In genomic region chr2:17643031-17643615, GRCh38 we compare ENCODE assay signal across 8 cellular contexts.
DNase-seq lines count a peak whose midpoint lies in the region; ATAC-seq and TF ChIP-seq lines count a peak whose summit lies in the region.

No MANE protein-coding gene starts in this region.

- TF ChIP-seq CTCF in heart left ventricle (IDR thresholded peaks at IDR 0.05) (no peak), tibial artery (IDR thresholded peaks at IDR 0.05) (no peak)

- intact Hi-C loops in activated naive CD4-positive, alpha-beta T cell treated with anti-CD3 and anti-CD28 coated beads for 36 hours (cut with micrococcal nuclease), result loop anchor here (10.0 kb wide), 1 partner anchor 868 kb away; no protein-coding TSS in a partner anchor
- intact Hi-C loops in heart left ventricle (cut with DNase I), result loop anchor here in 1 of 10 donors (10.0 kb wide), 1 partner anchor 98 kb away; the partner anchor contains the start of gene VSNL1
- intact Hi-C loops in tibial artery (cut with DNase I; ENCODE audit: low total_unique reads), result no loop called here

- H3K36me3 Mint-ChIP-seq in activated naive CD4-positive, alpha-beta T cell treated with anti-CD3 and anti-CD28 coated beads for 36 hours (ENCODE audit: low read depth), result no peaks in the 10 kb centered on the region

- H3K27me3 ChIP-seq in SJCRH30 (no peaks in the 10 kb centered on the region), heart left ventricle (no peaks in the 10 kb centered on the region), tibial artery (no peaks in the 10 kb centered on the region)

- H3K4me3 ChIP-seq in SJCRH30, result no peak overlapping the region
- H3K4me3 ChIP-seq in heart left ventricle, result no peak overlapping the region
- no peak overlapping the region for H3K4me3 ChIP-seq in tibial artery

- DNase-seq in activated naive CD4-positive, alpha-beta T cell treated with anti-CD3 and anti-CD28 coated beads for 36 hours, result peak; percentile 30
- DNase-seq in activated naive CD4-positive, alpha-beta T cell (lab: John Stamatoyannopoulos, UW), result no peak
- DNase-seq in SJCRH30 (peak; percentile 31 to 45), heart left ventricle (peak in 3 of 5 donors; percentile 39 to 64 (median 50)), tibial artery (peak; percentile 63 to 78)

- H3K27ac ChIP-seq in SJCRH30 (no peak overlapping the region), heart left ventricle (peak overlapping the region in 2 of 12 donors; percentile 28 to 63), tibial artery (peak overlapping the region in 1 of 2 donors; percentile 7)

- peaks cover 7% of the 10 kb centered on the region for H3K4me1 Mint-ChIP-seq in activated naive CD4-positive, alpha-beta T cell treated with anti-CD3 and anti-CD28 coated beads for 36 hours (ENCODE audit: low read depth)

- H3K4me1 ChIP-seq in SJCRH30 (peaks cover 6% of the 10 kb centered on the region), heart left ventricle (peaks cover 0 to 42% (median 21%) of the 10 kb centered on the region in 12 donors), tibial artery (peaks cover 0 to 15% (median 5%) of the 10 kb centered on the region in 4 donors)

- CTCF ChIA-PET in activated naive CD4-positive, alpha-beta T cell treated with anti-CD3 and anti-CD28 coated beads for 36 hours (lab: Charles Lee), result interaction anchor here (0.7 to 5.0 kb wide), 2 partner anchors 29 to 77 kb away, joined by 3 to 59 read pairs; no protein-coding TSS in a partner anchor

- no peak for TF ChIP-seq POLR2A in heart left ventricle (IDR thresholded peaks at IDR 0.05)

- ATAC-seq in heart left ventricle, result peak in 3 of 4 donors; percentile 48 to 87 (median 53)
- no peak for ATAC-seq in GM21737 (IDR thresholded peaks at IDR 0.05; ENCODE audit: unreplicated experiment)
- no peak for ATAC-seq in HG02642 (IDR thresholded peaks at IDR 0.05; ENCODE audit: poor library complexity, unreplicated experiment)
- no peak for ATAC-seq in HG03139 (IDR thresholded peaks at IDR 0.05; ENCODE audit: unreplicated experiment)

- H3K27ac Mint-ChIP-seq in activated naive CD4-positive, alpha-beta T cell treated with anti-CD3 and anti-CD28 coated beads for 36 hours, result no peak overlapping the region

- H3K36me3 ChIP-seq in SJCRH30 (no peaks in the 10 kb centered on the region), heart left ventricle (no peaks in the 10 kb centered on the region), tibial artery (no peaks in the 10 kb centered on the region)

- no peaks in the 10 kb centered on the region for H3K9me3 ChIP-seq in SJCRH30 (replicated peaks)
- H3K9me3 ChIP-seq in heart left ventricle, result no peaks in the 10 kb centered on the region
- no peaks in the 10 kb centered on the region for H3K9me3 ChIP-seq in tibial artery

- WGBS in heart left ventricle, 4 donors, result 72 to 80% (median 76%) methylated on average over 6 of the region's 6 CpGs

- H3K4me3 Mint-ChIP-seq in activated naive CD4-positive, alpha-beta T cell treated with anti-CD3 and anti-CD28 coated beads for 36 hours, result no peak overlapping the region

- H3K27me3 Mint-ChIP-seq in activated naive CD4-positive, alpha-beta T cell treated with anti-CD3 and anti-CD28 coated beads for 36 hours (ENCODE audit: low read depth), result no peaks in the 10 kb centered on the region

- H3K9me3 Mint-ChIP-seq in activated naive CD4-positive, alpha-beta T cell treated with anti-CD3 and anti-CD28 coated beads for 36 hours, result no peaks in the 10 kb centered on the region

Comparison
In these comparisons a context has a peak if more than half of its experiments do, and no peak if none do; other contexts are left out.
1. DNase-seq: peak in activated naive CD4-positive, alpha-beta T cell treated with anti-CD3 and anti-CD28 coated beads for 36 hours (single experiment), SJCRH30 (2 of 2), heart left ventricle (3 of 5) and tibial artery (2 of 2); none in activated naive CD4-positive, alpha-beta T cell (0 of 4).
2. ATAC-seq: peak in heart left ventricle (3 of 4); none in GM21737 (single experiment), HG02642 (single experiment) and HG03139 (single experiment).